Comparison of ENCODE assay signal across 14 cellular contexts in the genomic region with DNA sequence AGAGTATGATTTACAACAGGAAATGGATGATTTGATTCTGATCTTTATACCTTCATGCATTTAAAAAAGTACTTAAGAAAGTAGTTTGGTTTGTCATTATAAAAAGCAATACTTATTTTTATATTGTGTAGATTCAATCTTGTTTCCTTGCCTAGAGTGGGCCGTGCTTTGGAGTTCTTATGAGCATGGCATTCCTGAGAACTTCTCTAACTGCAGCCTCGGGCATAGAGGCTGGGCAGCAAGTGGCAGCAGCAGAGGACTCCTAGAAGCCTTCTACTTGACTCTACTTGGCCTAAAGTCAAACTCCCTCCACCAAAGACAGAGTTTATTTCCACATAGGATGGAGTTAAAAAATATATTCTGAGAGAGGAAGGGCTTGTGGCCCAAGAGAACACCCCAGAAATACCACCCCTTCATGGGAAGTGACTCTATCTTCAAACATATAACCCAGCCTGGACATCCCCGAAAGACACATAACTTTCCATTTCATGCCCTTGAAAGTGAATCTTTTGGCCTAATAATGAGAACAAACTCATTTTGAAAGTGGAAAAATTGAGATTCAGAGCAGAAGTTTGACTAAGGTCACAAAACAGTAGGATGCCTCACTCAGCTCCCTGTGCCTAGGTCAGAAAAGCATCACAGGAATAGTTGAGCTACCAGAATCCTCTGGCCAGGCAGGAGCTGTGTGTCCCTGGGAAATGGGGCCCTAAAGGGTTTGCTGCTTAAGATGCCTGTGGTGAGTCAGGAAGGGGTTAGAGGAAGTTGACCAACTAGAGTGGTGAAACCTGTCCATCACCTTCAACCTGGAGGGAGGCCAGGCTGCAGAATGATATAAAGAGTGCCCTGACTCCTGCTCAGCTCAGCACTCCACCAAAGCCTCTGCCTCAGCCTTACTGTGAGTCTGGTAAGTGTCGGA. TPM values are rescaled to one million over a fixed set of nuclear protein-coding genes. Genes with fewer than 3 reads are reported as not detected.
DNase-seq lines count a peak whose midpoint lies in the region; ATAC-seq, FAIRE-seq and TF ChIP-seq lines count a peak whose summit lies in the region.
"Had no signal": no experiment of that assay in that cellular context is flagged by ENCODE, and none has a peak within 500 bp of the region (broad histone marks: within the 10 kb centered on the region; RNA-seq: fewer than 3 reads in every experiment).

A gene with protein sequence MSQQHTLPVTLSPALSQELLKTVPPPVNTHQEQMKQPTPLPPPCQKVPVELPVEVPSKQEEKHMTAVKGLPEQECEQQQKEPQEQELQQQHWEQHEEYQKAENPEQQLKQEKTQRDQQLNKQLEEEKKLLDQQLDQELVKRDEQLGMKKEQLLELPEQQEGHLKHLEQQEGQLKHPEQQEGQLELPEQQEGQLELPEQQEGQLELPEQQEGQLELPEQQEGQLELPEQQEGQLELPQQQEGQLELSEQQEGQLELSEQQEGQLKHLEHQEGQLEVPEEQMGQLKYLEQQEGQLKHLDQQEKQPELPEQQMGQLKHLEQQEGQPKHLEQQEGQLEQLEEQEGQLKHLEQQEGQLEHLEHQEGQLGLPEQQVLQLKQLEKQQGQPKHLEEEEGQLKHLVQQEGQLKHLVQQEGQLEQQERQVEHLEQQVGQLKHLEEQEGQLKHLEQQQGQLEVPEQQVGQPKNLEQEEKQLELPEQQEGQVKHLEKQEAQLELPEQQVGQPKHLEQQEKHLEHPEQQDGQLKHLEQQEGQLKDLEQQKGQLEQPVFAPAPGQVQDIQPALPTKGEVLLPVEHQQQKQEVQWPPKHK (plus strand): TSS at position 861 of the 916 bp plus-strand sequence. CDS start 1,252 bp downstream, outside the sequence.

- no peak within 1 kb of the TSS for H3K4me3 ChIP-seq in HEK293 (ENCODE audit: low read depth, low read length)
- H3K4me3 ChIP-seq in retinal pigment epithelial cell (ENCODE audit: low read length), result no peak within 1 kb of the TSS
- no peak within 1 kb of the TSS for H3K4me3 ChIP-seq in mesenchymal stem cell (ENCODE audit: insufficient read depth in 1 of 2, low read depth in 1 of 2, low read length in 2 of 2)
- no peak within 1 kb of the TSS for H3K4me3 ChIP-seq in ovary
- H3K4me3 ChIP-seq: colonic mucosa had no signal

- TF ChIP-seq EP300 in ovary (IDR thresholded peaks at IDR 0.05), result no peak

- TF ChIP-seq POLR2A in GM12891 (IDR thresholded peaks at IDR 0.05; ENCODE audit: low read depth, low read length), result no peak
- no peak for TF ChIP-seq POLR2A in ovary (IDR thresholded peaks at IDR 0.05)

- CTCF ChIA-PET in HEK293 (lab: Yijun Ruan, JAX), result interaction anchor here (1.3 to 1.8 kb wide), 2 partner anchors 37 to 285 kb away, joined by 4 read pairs; no protein-coding TSS in a partner anchor

- no peak within 1 kb of the TSS for H3K4ac ChIP-seq in mesenchymal stem cell (ENCODE audit: low read depth in 1 of 2, low read length in 2 of 2)

- ATAC-seq in SK-N-SH treated with all-trans-retinoic acid at 6 μM for 48 hours, result 0 out of 3 replicates have a peak, but pooled peaks have one; percentile 7

- no peak within 1 kb of the TSS for H3K4me2 ChIP-seq in mesenchymal stem cell (ENCODE audit: low read length, poor library complexity, severe bottlenecking)

- no peak within 1 kb of the TSS for H3K14ac ChIP-seq in mesenchymal stem cell (ENCODE audit: low read length in 2 of 2)

- H3K36me3 ChIP-seq in HEK293 (ENCODE audit: control insufficient read depth in 2 of 2, insufficient read depth in 1 of 2, low read length in 2 of 2), result no peaks in the 10 kb centered on the region
- peaks cover 0 to 3% of the 10 kb centered on the region in 2 experiments for H3K36me3 ChIP-seq in mesenchymal stem cell (ENCODE audit: control insufficient read depth in 1 of 2, insufficient read depth in 2 of 2, low read depth in 1 of 2, low read length in 2 of 2)
- no peaks in the 10 kb centered on the region for H3K36me3 ChIP-seq in ovary
- H3K36me3 ChIP-seq: colonic mucosa had no signal

- H2AFZ ChIP-seq in mesenchymal stem cell (ENCODE audit: low read depth, low read length), result no peak within 1 kb of the TSS

- H4K91ac ChIP-seq in mesenchymal stem cell (ENCODE audit: low read length), result no peak within 1 kb of the TSS

- H3K9ac ChIP-seq in mesenchymal stem cell (ENCODE audit: low read length), result no peak within 1 kb of the TSS

- no peak for FAIRE-seq in GM12891 (lab: Jason Lieb, UNC)

- H2BK120ac ChIP-seq in mesenchymal stem cell (ENCODE audit: low read depth, low read length), result no peak within 1 kb of the TSS

- H4K8ac ChIP-seq in mesenchymal stem cell (ENCODE audit: low read length), result no peak within 1 kb of the TSS

- 38% methylated on average over 3 of the region's 4 CpGs for WGBS in mesenchymal stem cell
- 79 to 86% (median 83%) methylated on average over 4 of the region's 4 CpGs for WGBS in ovary, 3 donors

- H3K27ac ChIP-seq in HEK293 (ENCODE audit: extremely low read depth, low read depth, low read length) (no peak within 1 kb of the TSS), mesenchymal stem cell (ENCODE audit: low read length, poor library complexity, severe bottlenecking) (no peak within 1 kb of the TSS), ovary (no peak within 1 kb of the TSS)
- H3K27ac ChIP-seq: colonic mucosa had no signal

- H3K23ac ChIP-seq in mesenchymal stem cell (ENCODE audit: low read length in 2 of 2), result no peak within 1 kb of the TSS

- intact Hi-C loops in ovary (cut with DNase I), result no loop called here

- no peaks in the 10 kb centered on the region for H3K79me1 ChIP-seq in mesenchymal stem cell (replicated peaks; ENCODE audit: low read length, poor library complexity, severe bottlenecking)

- H3K9me3 ChIP-seq in HEK293 (ENCODE audit: control insufficient read depth, insufficient read depth, low read depth, low read length), result no peaks in the 10 kb centered on the region
- no peaks in the 10 kb centered on the region for H3K9me3 ChIP-seq in mesenchymal stem cell (ENCODE audit: control insufficient read depth, low read length)
- H3K9me3 ChIP-seq in ovary, result no peaks in the 10 kb centered on the region
- H3K9me3 ChIP-seq: colonic mucosa had no signal

- H2AK5ac ChIP-seq in mesenchymal stem cell (ENCODE audit: low read length, severe bottlenecking), result no peak within 1 kb of the TSS

- H2BK15ac ChIP-seq in mesenchymal stem cell (ENCODE audit: low read depth, poor library complexity, severe bottlenecking), result no peak within 1 kb of the TSS

- TF ChIP-seq CTCF in HEK293 (tag by site-specific recombination; IDR thresholded peaks at IDR 0.05) (no peak), retinal pigment epithelial cell (conservative IDR thresholded peaks at IDR 0.05; ENCODE audit: low read depth, low read length) (no peak), ovary (IDR thresholded peaks at IDR 0.05) (no peak)

- H2BK5ac ChIP-seq in mesenchymal stem cell (ENCODE audit: low read depth, low read length, poor library complexity, severe bottlenecking), result no peak within 1 kb of the TSS

- no peak within 1 kb of the TSS for H3K18ac ChIP-seq in mesenchymal stem cell (ENCODE audit: low read depth in 1 of 2, low read length in 2 of 2)

- no peak for DNase-seq in GM12891 (ENCODE audit: insufficient read length, low spot score)
- DNase-seq in retinal pigment epithelial cell (ENCODE audit: low read depth), result peak; percentile 82
- DNase-seq in NCI-H510A (lab: John Stamatoyannopoulos, UW), result no peak
- no peak for DNase-seq in mesenchymal stem cell
- no peak for DNase-seq in NCI-H187 (lab: John Stamatoyannopoulos, UW)
- DNase-seq in ovary, result no peak
- DNase-seq: activated CD4-positive, alpha-beta T cell treated with anti-CD3 and anti-CD28 coated beads, Interleukin-2, amount 50 U/mL, for 48 hours; CD4-positive, CD25-positive, alpha-beta regulatory T cell; colonic mucosa; islet precursor cell; NCI-H1417 had no signal

- POLR2A ChIA-PET in HEK293 (lab: Yijun Ruan, JAX), result interaction anchor here (0.6 kb wide), 1 partner anchor 134 kb away, joined by 5 read pairs; no protein-coding TSS in a partner anchor

- no peak within 1 kb of the TSS for H2BK12ac ChIP-seq in mesenchymal stem cell (ENCODE audit: low read length in 2 of 2)

- peaks cover 0 to 16% of the 10 kb centered on the region in 2 experiments for H3K27me3 ChIP-seq in mesenchymal stem cell (ENCODE audit: control insufficient read depth in 1 of 2, insufficient read depth in 1 of 2, low read length in 2 of 2)
- H3K27me3 ChIP-seq in ovary, result no peaks in the 10 kb centered on the region
- H3K27me3 ChIP-seq: colonic mucosa had no signal

- H3K4me1 ChIP-seq in HEK293 (ENCODE audit: control insufficient read depth, insufficient read depth, low read length) (no peaks in the 10 kb centered on the region), mesenchymal stem cell (ENCODE audit: control insufficient read depth, insufficient read depth, low read depth, low read length) (no peaks in the 10 kb centered on the region), ovary (ENCODE audit: insufficient read depth) (no peaks in the 10 kb centered on the region)
- H3K4me1 ChIP-seq: colonic mucosa had no signal

TF ChIP-seq in GM12891, 5 proteins besides CTCF, POLR2A, EP300 and RAD21:
- no peak for TF ChIP-seq POLR2AphosphoS5 (IDR thresholded peaks at IDR 0.05; ENCODE audit: low read depth, low read length)
- TF ChIP-seq PAX5 (IDR thresholded peaks at IDR 0.05; ENCODE audit: insufficient read depth, low read length, severe bottlenecking), result no peak
- TF ChIP-seq SPI1 (IDR thresholded peaks at IDR 0.05; ENCODE audit: low read depth, low read length), result 0 out of 2 replicates have a peak, but pooled peaks have one; percentile 0
- TF ChIP-seq POU2F2 (IDR thresholded peaks at IDR 0.05; ENCODE audit: low read depth, low read length), result no peak

TF ChIP-seq in HEK293, 187 proteins besides CTCF, POLR2A, EP300 and RAD21:
- TF ChIP-seq PRDM1 (tag by site-specific recombination; IDR thresholded peaks at IDR 0.05) (0 out of 2 replicates have a peak, but pooled peaks have one; percentile 11), ZNF777 (tag by site-specific recombination; IDR thresholded peaks at IDR 0.05; ENCODE audit: borderline replicate concordance) (no peak), SP2 (tag by site-specific recombination; IDR thresholded peaks at IDR 0.05) (no peak), ZNF184 (tag by site-specific recombination; IDR thresholded peaks at IDR 0.05) (no peak)
TF ChIP-seq in HEK293: peak in this region for 1.

RNA-seq across cellular contexts. Expression of the gene that starts here (rescaled TPM):
- polyA plus RNA-seq in GM12891 (2012; ENCODE audit: low read depth, missing spikeins), result 0.95 TPM
- not detected for polyA plus RNA-seq in mesenchymal stem cell (2013, experiment 1 of 2)
- not detected for polyA plus RNA-seq in mesenchymal stem cell (2013, experiment 2 of 2)
- not detected for total RNA-seq in ovary
- not detected for polyA plus RNA-seq in ovary
- total RNA-seq: CD4-positive, CD25-positive, alpha-beta regulatory T cell; colonic mucosa; fibroblast of villous mesenchyme had no signal
- polyA plus RNA-seq: CD4-positive, CD25-positive, alpha-beta regulatory T cell had no signal
